ENCODE assay signal across 24 cellular contexts in genomic region chr1:31135973-31136600, GRCh38.
DNase-seq lines count a peak whose midpoint lies in the region; ATAC-seq and TF ChIP-seq lines count a peak whose summit lies in the region.
"Had no signal": no experiment of that assay in that cellular context is flagged by ENCODE, and none has a peak within 500 bp of the region (broad histone marks: within the 10 kb centered on the region; RNA-seq: fewer than 3 reads in every experiment).

No MANE protein-coding gene starts in this region.

- ATAC-seq in activated T-helper 17 cell treated with anti-CD3 and anti-CD28 coated beads, Interleukin-2, amount 50 U/mL, for 72 hours (replicated peaks), result no peak
- ATAC-seq in HG02588 (IDR thresholded peaks at IDR 0.05; ENCODE audit: unreplicated experiment), result no peak
- ATAC-seq: GM23338, HepG2, Panc1 had no signal

- H3K4me1 ChIP-seq in breast epithelium, result no peaks in the 10 kb centered on the region
- H3K4me1 ChIP-seq: BE2C, SJSA1 had no signal

- POLR2A ChIA-PET in MCF 10A (lab: Yijun Ruan, JAX), result interaction anchor here (0.7 to 1.8 kb wide), 3 partner anchors 17 to 47 kb away, joined by 3 to 4 read pairs (median 3); no protein-coding TSS in a partner anchor

- H3K4me1 Mint-ChIP-seq in MCF 10A (ENCODE audit: insufficient read depth, unreplicated experiment), result peaks cover 11% of the 10 kb centered on the region
- H3K4me1 Mint-ChIP-seq in activated T-helper 17 cell treated with anti-CD3 and anti-CD28 coated beads, Interleukin-2, amount 50 U/mL, for 72 hours, result no peaks in the 10 kb centered on the region
- H3K4me1 Mint-ChIP-seq in type B pancreatic cell (ENCODE audit: unreplicated experiment), result no peaks in the 10 kb centered on the region
- H3K4me1 Mint-ChIP-seq: CD4-positive, CD25-positive, alpha-beta regulatory T cell; GM23338 had no signal

- H3K27ac ChIP-seq in breast epithelium, result no peak overlapping the region
- H3K27ac ChIP-seq: 22Rv1, SJSA1 had no signal

- no peaks in the 10 kb centered on the region for H3K36me3 ChIP-seq in breast epithelium
- H3K36me3 ChIP-seq: BE2C, SJSA1 had no signal

- H3K4me3 ChIP-seq in breast epithelium (no peak overlapping the region), fibroblast of mammary gland (ENCODE audit: control insufficient read depth, low read depth, low read length) (no peak overlapping the region)
- H3K4me3 ChIP-seq: GM23338, SJSA1 had no signal

- DNase-seq in MCF 10A (ENCODE audit: unreplicated experiment), result peak; percentile 59
- DNase-seq in breast epithelium (ENCODE audit: low spot score in 2 of 2), result no peak
- DNase-seq in fibroblast of mammary gland (ENCODE audit: low read depth), result peak; percentile 11
- no peak for DNase-seq in activated naive CD4-positive, alpha-beta T cell (lab: John Stamatoyannopoulos, UW)
- DNase-seq in type B pancreatic cell (ENCODE audit: extremely low spot score, unreplicated experiment), result no peak
- DNase-seq in DMS53 treated with DMSO at 0.1 percent for 48 hours (lab: John Stamatoyannopoulos, UW; ENCODE audit: unreplicated experiment), result no peak
- DNase-seq: BE2C; CD4-positive, CD25-positive, alpha-beta regulatory T cell; COR-L47; DMS 273 treated with DMSO at 0.1 percent for 48 hours; GF-D8; HCEC 1CT; KG1; NCI-H1417 treated with DMSO at 0.1 percent for 48 hours; NCI-H1930; NCI-H226; NCI-H524 treated with DMSO at 0.1 percent for 48 hours had no signal

- no peaks in the 10 kb centered on the region for H3K9me3 Mint-ChIP-seq in MCF 10A (ENCODE audit: unreplicated experiment)
- H3K9me3 Mint-ChIP-seq in activated T-helper 17 cell treated with anti-CD3 and anti-CD28 coated beads, Interleukin-2, amount 50 U/mL, for 72 hours, result no peaks in the 10 kb centered on the region
- H3K9me3 Mint-ChIP-seq in type B pancreatic cell, result no peaks in the 10 kb centered on the region

- no peaks in the 10 kb centered on the region for H3K27me3 ChIP-seq in breast epithelium
- H3K27me3 ChIP-seq: BE2C, SJSA1 had no signal

- no TSS peak for BruUV-seq in MCF 10A (replicated peaks; lab: Mats Ljungman, UMichigan)

- intact Hi-C loops in MCF 10A (cut with micrococcal nuclease) (no loop called here), breast epithelium (cut with DNase I; ENCODE audit: low total_unique reads) (no loop called here)

- no peak for TF ChIP-seq POLR2A in breast epithelium (IDR thresholded peaks at IDR 0.05)

- H3K36me3 Mint-ChIP-seq in MCF 10A (ENCODE audit: insufficient read depth, unreplicated experiment) (no peaks in the 10 kb centered on the region), type B pancreatic cell (no peaks in the 10 kb centered on the region)
- H3K36me3 Mint-ChIP-seq in activated T-helper 17 cell treated with anti-CD3 and anti-CD28 coated beads, Interleukin-2, amount 50 U/mL, for 72 hours (ENCODE audit: low read depth), result no peaks in the 10 kb centered on the region
- H3K36me3 Mint-ChIP-seq: CD4-positive, CD25-positive, alpha-beta regulatory T cell had no signal

- H3K9me3 ChIP-seq in breast epithelium, result peaks cover 0 to 5% of the 10 kb centered on the region in 2 donors
- H3K9me3 ChIP-seq: BE2C, SJSA1 had no signal

- H3K4me3 Mint-ChIP-seq in MCF 10A (ENCODE audit: unreplicated experiment) (no peak overlapping the region), type B pancreatic cell (no peak overlapping the region)
- H3K4me3 Mint-ChIP-seq in activated T-helper 17 cell treated with anti-CD3 and anti-CD28 coated beads, Interleukin-2, amount 50 U/mL, for 72 hours, result no peak overlapping the region
- H3K4me3 Mint-ChIP-seq: CD4-positive, CD25-positive, alpha-beta regulatory T cell; GM23338 had no signal

- CTCF ChIA-PET in MCF 10A (lab: Yijun Ruan, JAX), result interaction anchor here (0.6 to 1.0 kb wide), 3 partner anchors 11 to 207 kb away, joined by 3 to 5 read pairs (median 4); no protein-coding TSS in a partner anchor

- H3K27me3 Mint-ChIP-seq in MCF 10A (ENCODE audit: insufficient read depth, unreplicated experiment), result no peaks in the 10 kb centered on the region
- no peaks in the 10 kb centered on the region for H3K27me3 Mint-ChIP-seq in activated T-helper 17 cell treated with anti-CD3 and anti-CD28 coated beads, Interleukin-2, amount 50 U/mL, for 72 hours
- peaks cover 3% of the 10 kb centered on the region for H3K27me3 Mint-ChIP-seq in type B pancreatic cell

- no peak for TF ChIP-seq CTCF in MCF 10A (IDR thresholded peaks at IDR 0.05; ENCODE audit: unreplicated experiment)
- TF ChIP-seq CTCF in breast epithelium (IDR thresholded peaks at IDR 0.05), result no peak
- no peak for TF ChIP-seq CTCF in fibroblast of mammary gland (conservative IDR thresholded peaks at IDR 0.05; ENCODE audit: control insufficient read depth, insufficient read depth, low read depth, low read length)
- no peak for TF ChIP-seq CTCF in type B pancreatic cell (conservative IDR thresholded peaks at IDR 0.05)

- H3K27ac Mint-ChIP-seq in MCF 10A (ENCODE audit: low read depth, unreplicated experiment), result no peak overlapping the region
- H3K27ac Mint-ChIP-seq in activated T-helper 17 cell treated with anti-CD3 and anti-CD28 coated beads, Interleukin-2, amount 50 U/mL, for 72 hours, result peak overlapping the region; percentile 35
- no peak overlapping the region for H3K27ac Mint-ChIP-seq in type B pancreatic cell
- H3K27ac Mint-ChIP-seq: GM23338 had no signal

Comparison
In these comparisons a context has a peak if more than half of its experiments do, and no peak if none do; other contexts are left out.
1. DNase-seq: peak in MCF 10A (single experiment) and fibroblast of mammary gland (single experiment); none in breast epithelium (0 of 2), activated naive CD4-positive, alpha-beta T cell (0 of 4), type B pancreatic cell (single experiment) and DMS53 treated with DMSO at 0.1 percent for 48 hours (single experiment).